Comparison of ENCODE assay signal across 8 cellular contexts in genomic region chr16:67968440-67969285, GRCh38.
DNase-seq lines count a peak whose midpoint lies in the region; ATAC-seq and TF ChIP-seq lines count a peak whose summit lies in the region.

Gene SLC12A4, minus strand, starts transcription at chr16:67968637. Its CDS starts 84 bp downstream, at chr16:67968553.

- H2AFZ ChIP-seq in neuron (ENCODE audit: low read depth, low read length): peak within 1 kb of the TSS; percentile 53

- H3K27ac ChIP-seq in BLaER1 treated with 17β-estradiol and CSF1 and Interleukin-3, amounts not matched to agents 10 nM and 100 nM: peak within 1 kb of the TSS; percentile 68 to 94 (median 84); a peak in 21 of 22 replicates

- peak; percentile 72 for ATAC-seq in GM19395 (IDR thresholded peaks at IDR 0.05; ENCODE audit: unreplicated experiment)
- peak; percentile 44 for ATAC-seq in HG03558 (IDR thresholded peaks at IDR 0.05; ENCODE audit: extremely low read depth, unreplicated experiment)

- H3K27me3 ChIP-seq in BLaER1 treated with 17β-estradiol and CSF1 and Interleukin-3, amounts not matched to agents 10 nM and 100 nM: no peaks in the 10 kb centered on the region
- H3K27me3 ChIP-seq in neuron (ENCODE audit: insufficient read depth, low read length): no peaks in the 10 kb centered on the region

- no peak for TF ChIP-seq CTCF in foreskin fibroblast (IDR thresholded peaks at IDR 0.05; ENCODE audit: low read depth, low read length)

- peaks cover 0 to 5% (median 0%) of the 10 kb centered on the region in 11 experiments; a peak in 6 of 22 replicates for H3K36me3 ChIP-seq in BLaER1 treated with 17β-estradiol and CSF1 and Interleukin-3, amounts not matched to agents 10 nM and 100 nM
- H3K36me3 ChIP-seq in neuron (ENCODE audit: insufficient read depth, low read length): no peaks in the 10 kb centered on the region

- H3K9me3 ChIP-seq in BLaER1 treated with 17β-estradiol and CSF1 and Interleukin-3, amounts not matched to agents 10 nM and 100 nM (replicated peaks in 1 of 11): no peaks in the 10 kb centered on the region
- H3K9me3 ChIP-seq in neuron (ENCODE audit: low read length): no peaks in the 10 kb centered on the region

- peak within 1 kb of the TSS; percentile 75 to 99 (median 96) for H3K4me2 ChIP-seq in BLaER1 treated with 17β-estradiol and CSF1 and Interleukin-3, amounts not matched to agents 10 nM and 100 nM

- peak within 1 kb of the TSS; percentile 72 to 93 (median 84) for H3K4me3 ChIP-seq in BLaER1 treated with 17β-estradiol and CSF1 and Interleukin-3, amounts not matched to agents 10 nM and 100 nM
- peak within 1 kb of the TSS; percentile 84 to 86 for H3K4me3 ChIP-seq in foreskin fibroblast (ENCODE audit: low read depth in 1 of 2, low read length in 2 of 2)
- H3K4me3 ChIP-seq in neuron (ENCODE audit: low read length): peak within 1 kb of the TSS; percentile 56

- peak; percentile 51 for TF ChIP-seq POLR2A in Raji (IDR thresholded peaks at IDR 0.05; ENCODE audit: insufficient read depth, low read depth, low read length)

- H4K20me1 ChIP-seq in BLaER1 treated with 17β-estradiol and CSF1 and Interleukin-3, amounts not matched to agents 10 nM and 100 nM: peaks cover 5 to 38% (median 20%) of the 10 kb centered on the region in 11 experiments; a peak in 15 of 22 replicates

- DNase-seq in activated gamma-delta T cell treated with Interleukin-2 at 50 U/mL for 16 hours (peak; percentile 79), foreskin fibroblast (peak; percentile 78 to 93), stromal cell of bone marrow (ENCODE audit: low read depth) (peak; percentile 64)

- peaks cover 24 to 52% (median 43%) of the 10 kb centered on the region in 10 experiments for H3K4me1 ChIP-seq in BLaER1 treated with 17β-estradiol and CSF1 and Interleukin-3, amounts not matched to agents 10 nM and 100 nM
- peaks cover 23% of the 10 kb centered on the region for H3K4me1 ChIP-seq in neuron (ENCODE audit: insufficient read depth, low read length)

- H3K9ac ChIP-seq in BLaER1 treated with 17β-estradiol and CSF1 and Interleukin-3, amounts not matched to agents 10 nM and 100 nM: peak within 1 kb of the TSS; percentile 82 to 93 (median 89)

Comparison
In these comparisons a context has a peak if more than half of its experiments do, and no peak if none do; other contexts are left out.
1. Peak in every context shown above with its lines: DNase-seq, ATAC-seq, H3K4me3 ChIP-seq and H3K27ac ChIP-seq.